Comparison of ENCODE assay signal across 16 cellular contexts in the genomic region with DNA sequence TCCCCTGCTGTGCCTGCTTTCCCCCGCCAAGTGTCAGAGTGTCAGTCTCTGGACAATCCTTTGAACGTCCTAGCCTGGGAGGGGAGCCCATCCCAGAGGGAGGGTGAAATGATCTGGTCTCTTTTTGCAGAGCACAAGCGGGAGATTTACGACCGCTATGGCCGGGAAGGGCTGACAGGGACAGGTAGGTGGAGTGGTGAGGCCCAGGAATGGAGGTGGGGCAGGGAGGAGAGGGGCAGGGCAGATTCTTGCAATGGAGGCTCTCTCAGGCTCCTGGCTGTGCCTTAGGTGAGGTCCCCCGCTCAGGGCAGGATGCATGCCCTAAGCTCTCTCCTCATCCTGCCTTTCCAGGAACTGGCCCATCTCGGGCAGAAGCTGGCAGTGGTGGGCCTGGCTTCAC. TPM values are rescaled to one million over a fixed set of nuclear protein-coding genes. Genes with fewer than 3 reads are reported as not detected.
DNase-seq lines count a peak whose midpoint lies in the region; ATAC-seq lines count a peak whose summit lies in the region.
"Had no signal": no experiment of that assay in that cellular context is flagged by ENCODE, and none has a peak within 500 bp of the region (broad histone marks: within the 10 kb centered on the region; RNA-seq: fewer than 3 reads in every experiment).

No MANE protein-coding gene starts in this region.

- H3K9me3 Mint-ChIP-seq in T-helper 2 cell treated with Interferon-gamma antibody and Interleukin-4, amounts not matched to agents 5 μg/mL and 100 μg/mL, for 36 hours, result no peaks in the 10 kb centered on the region
- H3K9me3 Mint-ChIP-seq in activated T-helper 17 cell treated with anti-CD3 and anti-CD28 coated beads, Interleukin-2, amount 50 U/mL, for 72 hours, result no peaks in the 10 kb centered on the region
- no peaks in the 10 kb centered on the region for H3K9me3 Mint-ChIP-seq in stimulated activated memory B cell treated with anti-CD40 and anti-IgM and Interleukin-4, amounts not matched to agents 10 μg/mL and 1 μg/mL and 100 μg/mL, for 72 hours
- H3K9me3 Mint-ChIP-seq: activated CD4-positive, alpha-beta memory T cell treated with anti-CD3 and anti-CD28 coated beads for 36 hours had no signal

- peak overlapping the region; percentile 49 for H3K27ac Mint-ChIP-seq in T-helper 2 cell treated with Interferon-gamma antibody and Interleukin-4, amounts not matched to agents 5 μg/mL and 100 μg/mL, for 36 hours
- peak overlapping the region; percentile 96 for H3K27ac Mint-ChIP-seq in activated T-helper 17 cell treated with anti-CD3 and anti-CD28 coated beads, Interleukin-2, amount 50 U/mL, for 72 hours
- H3K27ac Mint-ChIP-seq in stimulated activated memory B cell treated with anti-CD40 and anti-IgM and Interleukin-4, amounts not matched to agents 10 μg/mL and 1 μg/mL and 100 μg/mL, for 72 hours, result peak overlapping the region; percentile 96
- H3K27ac Mint-ChIP-seq: activated CD4-positive, alpha-beta memory T cell treated with anti-CD3 and anti-CD28 coated beads for 36 hours had no signal

- peaks cover 12% of the 10 kb centered on the region for H3K4me1 ChIP-seq in HAP-1

- DNase-seq in T-helper 2 cell treated with Interferon-gamma antibody and Interleukin-4, amounts not matched to agents 5 μg/mL and 100 μg/mL, for 36 hours (ENCODE audit: low spot score), result no peak
- DNase-seq in T-helper 2 cell (no peak), islet precursor cell (peak; percentile 69), GM19240 (ENCODE audit: insufficient read length, low spot score) (no peak), foreskin melanocyte (no peak), HAP-1 (ENCODE audit: low spot score in 2 of 2) (no peak)
- DNase-seq: activated CD4-positive, alpha-beta memory T cell treated with anti-CD3 and anti-CD28 coated beads for 36 hours; dermis blood vessel endothelial cell; left colon; NCI-H2081 treated with DMSO at 0.1 percent for 48 hours; NCI-H748 treated with DMSO at 0.1 percent for 48 hours; PC-9; stimulated activated CD4-positive, alpha-beta T cell treated with anti-CD3 and anti-CD28 coated beads, Interleukin-15, amount 100 ng/mL, for 24 hours; testis had no signal

- no peaks in the 10 kb centered on the region for H3K27me3 Mint-ChIP-seq in T-helper 2 cell treated with Interferon-gamma antibody and Interleukin-4, amounts not matched to agents 5 μg/mL and 100 μg/mL, for 36 hours (ENCODE audit: low read depth)
- no peaks in the 10 kb centered on the region for H3K27me3 Mint-ChIP-seq in activated T-helper 17 cell treated with anti-CD3 and anti-CD28 coated beads, Interleukin-2, amount 50 U/mL, for 72 hours
- H3K27me3 Mint-ChIP-seq in stimulated activated memory B cell treated with anti-CD40 and anti-IgM and Interleukin-4, amounts not matched to agents 10 μg/mL and 1 μg/mL and 100 μg/mL, for 72 hours, result no peaks in the 10 kb centered on the region
- H3K27me3 Mint-ChIP-seq: activated CD4-positive, alpha-beta memory T cell treated with anti-CD3 and anti-CD28 coated beads for 36 hours had no signal

- no peak overlapping the region for H3K4me3 ChIP-seq in HAP-1
- H3K4me3 ChIP-seq: PC-9, testis had no signal

- peaks cover 29% of the 10 kb centered on the region for H3K4me1 Mint-ChIP-seq in T-helper 2 cell treated with Interferon-gamma antibody and Interleukin-4, amounts not matched to agents 5 μg/mL and 100 μg/mL, for 36 hours (ENCODE audit: low read depth)
- peaks cover 24% of the 10 kb centered on the region for H3K4me1 Mint-ChIP-seq in activated T-helper 17 cell treated with anti-CD3 and anti-CD28 coated beads, Interleukin-2, amount 50 U/mL, for 72 hours
- H3K4me1 Mint-ChIP-seq in stimulated activated memory B cell treated with anti-CD40 and anti-IgM and Interleukin-4, amounts not matched to agents 10 μg/mL and 1 μg/mL and 100 μg/mL, for 72 hours, result peaks cover 66% of the 10 kb centered on the region

- in situ Hi-C loops in HAP-1 (cut with MboI; ENCODE audit: low sequenced_read_pairs), result no loop called here

- H3K4me3 Mint-ChIP-seq in T-helper 2 cell treated with Interferon-gamma antibody and Interleukin-4, amounts not matched to agents 5 μg/mL and 100 μg/mL, for 36 hours, result peak overlapping the region; percentile 12
- peak overlapping the region; percentile 87 for H3K4me3 Mint-ChIP-seq in activated T-helper 17 cell treated with anti-CD3 and anti-CD28 coated beads, Interleukin-2, amount 50 U/mL, for 72 hours
- H3K4me3 Mint-ChIP-seq in stimulated activated memory B cell treated with anti-CD40 and anti-IgM and Interleukin-4, amounts not matched to agents 10 μg/mL and 1 μg/mL and 100 μg/mL, for 72 hours, result no peak overlapping the region
- H3K4me3 Mint-ChIP-seq: activated CD4-positive, alpha-beta memory T cell treated with anti-CD3 and anti-CD28 coated beads for 36 hours had no signal

- H3K9me3 ChIP-seq in HAP-1, result no peaks in the 10 kb centered on the region
- H3K9me3 ChIP-seq: testis had no signal

- H3K36me3 ChIP-seq in HAP-1 (replicated peaks), result peaks cover 13% of the 10 kb centered on the region

- no peaks in the 10 kb centered on the region for H3K27me3 ChIP-seq in HAP-1 (ENCODE audit: low read depth)
- H3K27me3 ChIP-seq: testis had no signal

- H3K36me3 Mint-ChIP-seq in T-helper 2 cell treated with Interferon-gamma antibody and Interleukin-4, amounts not matched to agents 5 μg/mL and 100 μg/mL, for 36 hours (ENCODE audit: low read depth), result peaks cover 17% of the 10 kb centered on the region
- peaks cover 56% of the 10 kb centered on the region for H3K36me3 Mint-ChIP-seq in activated T-helper 17 cell treated with anti-CD3 and anti-CD28 coated beads, Interleukin-2, amount 50 U/mL, for 72 hours (ENCODE audit: low read depth)
- H3K36me3 Mint-ChIP-seq in stimulated activated memory B cell treated with anti-CD40 and anti-IgM and Interleukin-4, amounts not matched to agents 10 μg/mL and 1 μg/mL and 100 μg/mL, for 72 hours, result peaks cover 41% of the 10 kb centered on the region

- no peak for ATAC-seq in activated T-helper 17 cell treated with anti-CD3 and anti-CD28 coated beads, Interleukin-2, amount 50 U/mL, for 72 hours (replicated peaks)
- no peak for ATAC-seq in stimulated activated memory B cell treated with anti-CD40 and anti-IgM and Interleukin-4, amounts not matched to agents 10 μg/mL and 1 μg/mL and 100 μg/mL, for 72 hours
- ATAC-seq: left colon had no signal

RNA-seq across cellular contexts. Expression of a gene that starts 2.4 kb away (rescaled TPM):
- total RNA-seq in activated T-helper 17 cell treated with anti-CD3 and anti-CD28 coated beads, Interleukin-2, amount 50 U/mL, for 72 hours, result 100 to 1,000 TPM in 1 of 2 donors, 10 to 100 TPM in 1; 55.7 to 153 TPM

RNA-seq across cellular contexts. Expression of a gene that starts 27.6 kb away (rescaled TPM):
- 1 to 10 TPM in 1 of 2 donors, under 1 TPM in 1; 0.67 to 6.3 TPM for total RNA-seq in activated T-helper 17 cell treated with anti-CD3 and anti-CD28 coated beads, Interleukin-2, amount 50 U/mL, for 72 hours
- total RNA-seq: PC-9 had no signal

RNA-seq across cellular contexts. Expression of a gene that starts 27.9 kb away (rescaled TPM):
- total RNA-seq in activated T-helper 17 cell treated with anti-CD3 and anti-CD28 coated beads, Interleukin-2, amount 50 U/mL, for 72 hours, result 100 to 1,000 TPM; 347 to 530 TPM

RNA-seq across cellular contexts. Expression of a gene that starts 28.5 kb away (rescaled TPM):
- not detected for total RNA-seq in activated T-helper 17 cell treated with anti-CD3 and anti-CD28 coated beads, Interleukin-2, amount 50 U/mL, for 72 hours
- total RNA-seq: activated CD4-positive, alpha-beta memory T cell treated with anti-CD3 and anti-CD28 coated beads for 36 hours; dermis blood vessel endothelial cell; left colon; PC-9 had no signal

RNA-seq across cellular contexts. Expression of a gene that starts 36.3 kb away (rescaled TPM):
- total RNA-seq in activated T-helper 17 cell treated with anti-CD3 and anti-CD28 coated beads, Interleukin-2, amount 50 U/mL, for 72 hours, result 10 to 100 TPM; 22.0 to 30.3 TPM
